In the genomic region with DNA sequence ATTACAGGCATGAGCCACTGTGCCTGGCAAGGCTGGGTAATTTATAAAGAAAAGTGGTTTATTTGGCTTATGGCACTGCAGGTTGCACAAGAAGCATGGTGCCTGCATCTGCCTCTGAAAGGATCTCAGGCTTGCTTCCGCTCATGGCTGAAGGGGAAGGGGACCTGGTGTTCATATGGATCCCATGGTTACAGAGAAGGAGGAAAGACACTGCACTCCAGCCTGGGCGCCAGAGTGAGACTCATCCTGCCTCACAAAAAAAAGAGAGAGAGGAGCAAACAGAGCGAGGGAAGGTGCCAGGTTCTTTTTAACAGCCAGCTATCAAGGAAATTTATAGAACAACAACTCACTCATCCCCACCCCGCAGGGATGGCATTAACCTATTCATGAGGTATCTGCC, we compare ENCODE assay signal across 29 cellular contexts.
"Had no signal": no experiment of that assay in that cellular context is flagged by ENCODE, and none has a peak within 500 bp of the region (broad histone marks: within the 10 kb centered on the region; RNA-seq: fewer than 3 reads in every experiment).

No MANE protein-coding gene starts in this region.

- H3K36me3 Mint-ChIP-seq: immature natural killer cell; naive thymus-derived CD8-positive, alpha-beta T cell had no signal

- H3K4me3 Mint-ChIP-seq: immature natural killer cell; naive thymus-derived CD8-positive, alpha-beta T cell had no signal

- H3K9me3 ChIP-seq: esophagus squamous epithelium, heart right ventricle, lower lobe of right lung, stomach, thyroid gland, vagina had no signal

- H3K27me3 ChIP-seq: esophagus squamous epithelium, heart right ventricle, stomach, thyroid gland, vagina had no signal

- H3K79me2 ChIP-seq: parathyroid adenoma had no signal

- H3K4me1 ChIP-seq: esophagus squamous epithelium, lower lobe of right lung, parathyroid adenoma, stomach, thyroid gland, vagina had no signal

- H3K9me3 Mint-ChIP-seq: immature natural killer cell had no signal

- ATAC-seq: heart right ventricle; left colon; left ventricle myocardium superior; lower lobe of right lung; naive thymus-derived CD8-positive, alpha-beta T cell; sciatic nerve had no signal

- H3K27ac ChIP-seq: coronary artery, esophagus squamous epithelium, heart right ventricle, lower lobe of right lung, parathyroid adenoma, stomach, thyroid gland, vagina had no signal

- H2AFZ ChIP-seq: parathyroid adenoma had no signal

- H3K27me3 Mint-ChIP-seq: naive thymus-derived CD8-positive, alpha-beta T cell; progenitor cell of endocrine pancreas had no signal

- H3K4me3 ChIP-seq: coronary artery, esophagus squamous epithelium, heart right ventricle, lower lobe of right lung, smooth muscle cell, stomach, thyroid gland, vagina had no signal

- DNase-seq: dermis blood vessel endothelial cell; effector memory CD4-positive, alpha-beta T cell; erythroblast; esophagus squamous epithelium; foreskin melanocyte; glutamatergic neuron; heart right ventricle; hippocampal formation; immature natural killer cell; islet precursor cell; kidney glomerular epithelial cell; left colon; left ventricle myocardium superior; lower lobe of right lung; naive thymus-derived CD8-positive, alpha-beta T cell; stimulated activated CD4-positive, alpha-beta T cell treated with anti-CD3 and anti-CD28 coated beads, Interleukin-12 subunit alpha, Interleukin-12 subunit beta, amount 100 ng/mL, for 4 hours; stimulated activated CD4-positive, alpha-beta T cell treated with anti-CD3 and anti-CD28 coated beads, Interleukin-1b, Interleukin-23, amount 100 ng/mL, for 48 hours; stimulated activated CD4-positive, alpha-beta T cell treated with anti-CD3 and anti-CD28 coated beads, Interleukin-4, amount 100 ng/mL, for 1 hour; stimulated activated CD8-positive, alpha-beta memory T cell treated with anti-CD3 and anti-CD28 coated beads, Interleukin-4, amount 100 ng/mL, for 48 hours; stimulated activated naive CD4-positive, alpha-beta T cell treated with Interleukin-2 at 50 U/mL for 16 hours; stomach; thyroid gland; trophoblast cell had no signal

- H3K36me3 ChIP-seq: esophagus squamous epithelium, lower lobe of right lung, thyroid gland, vagina had no signal

- H3K4me2 ChIP-seq: smooth muscle cell had no signal

- H3K27ac Mint-ChIP-seq: naive thymus-derived CD8-positive, alpha-beta T cell; progenitor cell of endocrine pancreas had no signal
